8 cellular contexts compared by ENCODE assay signal in the genomic region with DNA sequence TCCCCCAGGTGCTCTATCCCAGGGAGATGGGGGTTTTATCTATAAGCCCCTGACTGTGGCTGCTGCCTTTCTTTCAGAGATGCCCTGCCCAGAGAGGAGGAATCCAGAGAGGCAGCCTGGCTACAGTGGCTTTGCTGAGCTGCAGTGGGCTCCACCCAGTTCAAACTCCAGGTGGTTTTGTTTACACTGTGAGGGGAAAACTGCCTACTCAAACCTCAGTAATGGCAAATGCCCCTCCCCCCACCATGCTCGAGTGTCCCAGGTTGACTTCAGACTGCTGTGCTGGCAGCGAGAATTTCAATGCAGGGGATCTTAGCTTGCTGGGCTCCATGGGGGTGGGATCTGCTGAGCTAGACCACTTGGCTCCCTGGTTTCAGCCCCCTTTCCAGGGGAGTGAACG.
DNase-seq lines count a peak whose midpoint lies in the region; ATAC-seq and TF ChIP-seq lines count a peak whose summit lies in the region.
"Not testable (repeated sequence)": the region's sequence is repeated elsewhere in the genome, so short reads cannot be mapped to it uniquely, and the experiment has no call there.

No MANE protein-coding gene starts in this region.

- not testable (repeated sequence) for TF ChIP-seq POLR2A in transverse colon (IDR thresholded peaks at IDR 0.05)

- H3K9me3 Mint-ChIP-seq in Caco-2 (ENCODE audit: unreplicated experiment): peaks cover 28% of the 10 kb centered on the region

- H3K36me3 ChIP-seq in Caco-2 (ENCODE audit: control insufficient read depth, insufficient read depth, low read length); DND-41 (ENCODE audit: insufficient read depth, low read length); NT2/D1 (ENCODE audit: insufficient read depth, insufficient read length, low read length); colonic mucosa; liver (ENCODE audit: control insufficient read depth in 4 of 4, insufficient read depth in 3 of 4, low read depth in 1 of 4, low read length in 3 of 4); transverse colon: not testable (repeated sequence)

- not testable (repeated sequence) for H3K27ac Mint-ChIP-seq in Caco-2 (ENCODE audit: unreplicated experiment)

- H3K9ac ChIP-seq in DND-41 (ENCODE audit: low read depth, low read length); NT2/D1 (ENCODE audit: insufficient read length, low read depth); colonic mucosa (ENCODE audit: low read depth in 2 of 2, low read length in 2 of 2); liver (ENCODE audit: low read depth in 1 of 2, low read length in 2 of 2): not testable (repeated sequence)

- in situ Hi-C loops in transverse colon (cut with MboI; ENCODE audit: low pct_ligation_motif_present in 1 of 4, low pct_unique_long_range_greater_than_20kb in 1 of 4, low sequenced_read_pairs in 3 of 4): not testable (repeated sequence)

- H3K4me1 Mint-ChIP-seq in Caco-2 (ENCODE audit: low read depth, unreplicated experiment): not testable (repeated sequence)

- H4K20me1 ChIP-seq in DND-41 (ENCODE audit: insufficient read depth, low read length): not testable (repeated sequence)

- intact Hi-C loops in Caco-2 (cut with micrococcal nuclease; ENCODE audit: unreplicated experiment); colonic mucosa (cut with DNase I); transverse colon (cut with DNase I; ENCODE audit: low total_unique reads): not testable (repeated sequence)

- H2AFZ ChIP-seq in DND-41 (ENCODE audit: low read depth, low read length): not testable (repeated sequence)

- H3K4me2 ChIP-seq in DND-41 (ENCODE audit: insufficient read depth, low read length): not testable (repeated sequence)

- TF ChIP-seq EP300 in transverse colon (IDR thresholded peaks at IDR 0.05; ENCODE audit: low read depth): not testable (repeated sequence)

- POLR2A ChIA-PET in Caco-2 (lab: Charles Lee): not testable (repeated sequence)

- not testable (repeated sequence) for H3K9me3 ChIP-seq in Caco-2; DND-41 (ENCODE audit: insufficient read depth, low read length, severe bottlenecking); NT2/D1 (ENCODE audit: insufficient read depth, low read length); colonic mucosa; liver (ENCODE audit: control insufficient read depth in 4 of 4, low read length in 3 of 4); transverse colon

- not testable (repeated sequence) for H3K27me3 Mint-ChIP-seq in Caco-2 (ENCODE audit: insufficient read depth, unreplicated experiment)

- not testable (repeated sequence) for H3K27ac ChIP-seq in DND-41 (ENCODE audit: low read length); colonic mucosa; liver (ENCODE audit: low read depth in 1 of 2, low read length in 2 of 2); transverse colon

- not testable (repeated sequence) for ATAC-seq in DND-41 (ENCODE audit: insufficient read depth, low read depth)

- H3K4me3 ChIP-seq in Caco-2 (ENCODE audit: low read depth, low read length); DND-41 (ENCODE audit: low read depth in 1 of 2, low read length in 2 of 2); NT2/D1 (ENCODE audit: insufficient read length, low read depth); colonic mucosa; liver (ENCODE audit: low read depth in 1 of 3, low read length in 3 of 3); transverse colon: not testable (repeated sequence)

- CTCF ChIA-PET in Caco-2 (lab: Charles Lee): not testable (repeated sequence)

- H3K4me1 ChIP-seq in Caco-2; DND-41 (ENCODE audit: insufficient read depth, low read length); NT2/D1 (ENCODE audit: insufficient read depth, insufficient read length); colonic mucosa; liver (ENCODE audit: control insufficient read depth in 4 of 4, insufficient read depth in 4 of 4, low read length in 3 of 4); transverse colon: not testable (repeated sequence)

- H3K79me2 ChIP-seq in DND-41 (ENCODE audit: insufficient read depth, low read length): not testable (repeated sequence)

- not testable (repeated sequence) for H3K4me3 Mint-ChIP-seq in Caco-2 (ENCODE audit: unreplicated experiment)

- not testable (repeated sequence) for TF ChIP-seq CTCF in Caco-2 (IDR thresholded peaks at IDR 0.05; ENCODE audit: insufficient read depth in 1 of 2, low read depth in 1 of 2, low read length in 1 of 2, severe bottlenecking in 1 of 2, unreplicated experiment in 1 of 2); DND-41 (IDR thresholded peaks at IDR 0.05; ENCODE audit: borderline replicate concordance, extremely low read depth, low read length, poor library complexity, severe bottlenecking); colonic mucosa (IDR thresholded peaks at IDR 0.05); liver (IDR thresholded peaks at IDR 0.05; ENCODE audit: low read depth, low read length, missing input control); transverse colon (IDR thresholded peaks at IDR 0.05)

- not testable (repeated sequence) for H3K36me3 Mint-ChIP-seq in Caco-2 (ENCODE audit: insufficient read depth, unreplicated experiment)

- TF ChIP-seq RAD21 in liver (IDR thresholded peaks at IDR 0.05): not testable (repeated sequence)

- BruUV-seq in Caco-2 (replicated peaks; lab: Mats Ljungman, UMichigan): not testable (repeated sequence)

- 42% methylated on average over 3 of the region's 3 CpGs for WGBS in liver
- WGBS in transverse colon (ENCODE audit: low coverage in 1 of 2), 2 donors: 67% methylated on average over 3 of the region's 3 CpGs; no CpG with 5 or more reads in 1 of the 2 donors

- DNase-seq in Caco-2: peak; percentile 65 to 75
- peak; percentile 37 for DNase-seq in DND-41
- peak; percentile 5 for DNase-seq in NCI-H1105 treated with DMSO at 0.1 percent for 48 hours (lab: John Stamatoyannopoulos, UW)
- peak; percentile 12 for DNase-seq in NCI-H510A treated with DMSO at 0.1 percent for 48 hours (lab: John Stamatoyannopoulos, UW)
- peak; percentile 9 for DNase-seq in NT2/D1 (ENCODE audit: low read depth, low spot score)
- peak; percentile 79 for DNase-seq in colonic mucosa
- DNase-seq in transverse colon: peak; percentile 65

- H3K27me3 ChIP-seq in Caco-2 (replicated peaks; ENCODE audit: control insufficient read depth, insufficient read depth, low read length); DND-41 (ENCODE audit: insufficient read depth, low read length, poor library complexity); NT2/D1 (ENCODE audit: insufficient read depth, insufficient read length); colonic mucosa; liver (ENCODE audit: control insufficient read depth in 4 of 4, insufficient read depth in 4 of 4, low read length in 3 of 4); transverse colon: not testable (repeated sequence)

TF ChIP-seq in liver, 16 proteins besides CTCF, POLR2A, EP300 and RAD21:
- TF ChIP-seq SP1 (IDR thresholded peaks at IDR 0.05) (peak; percentile 20), HNF4A (conservative IDR thresholded peaks at IDR 0.05) (peak; percentile 33 to 41)

Comparison
In these comparisons a context has a peak if more than half of its experiments do, and no peak if none do; other contexts are left out.
1. DNase-seq: peak in every context shown above with its lines; median percentile 79 in colonic mucosa; 70 in Caco-2; 65 in transverse colon; 37 in DND-41; 12 in NCI-H510A treated with DMSO at 0.1 percent for 48 hours; 9 in NT2/D1; 5 in NCI-H1105 treated with DMSO at 0.1 percent for 48 hours.